In the genomic region with DNA sequence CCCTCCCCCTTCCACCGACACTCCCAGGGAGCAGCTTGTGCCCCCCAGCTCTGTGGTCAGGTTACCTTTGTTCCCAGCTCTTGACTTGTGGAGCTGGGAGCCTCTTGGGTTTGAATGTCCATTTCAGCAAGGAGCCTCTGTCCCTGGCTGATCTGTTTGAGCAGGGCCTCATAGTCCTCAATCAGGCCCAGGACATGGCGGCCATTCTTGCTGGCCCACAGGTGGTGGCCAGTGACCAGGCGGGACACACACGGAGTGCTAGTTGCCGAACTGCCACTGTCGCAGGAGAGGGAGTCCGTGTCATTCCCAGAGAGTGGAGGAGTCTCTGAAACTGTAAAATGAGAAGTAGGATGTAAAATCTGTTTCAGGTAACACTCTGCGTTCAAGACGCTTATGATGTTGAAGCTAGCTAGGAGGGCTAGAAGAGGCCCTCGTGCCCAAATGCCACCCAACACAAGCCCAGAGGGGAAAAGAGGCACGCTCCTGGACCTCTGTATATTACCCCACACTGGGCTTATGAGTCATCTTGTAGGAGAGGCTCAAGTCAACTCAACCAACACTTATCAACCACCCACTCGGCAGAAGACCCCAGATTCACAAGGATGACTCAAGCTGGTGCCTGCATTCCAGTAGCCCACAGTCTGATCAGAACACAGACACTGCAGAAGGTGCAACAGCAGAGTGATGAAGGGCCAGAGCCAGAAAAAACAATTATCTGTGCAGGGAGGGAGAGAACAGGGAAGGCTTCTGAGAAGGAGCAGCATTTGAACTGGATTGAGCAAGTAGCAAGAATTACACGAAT, we compare ENCODE assay signal across 8 cellular contexts.
DNase-seq lines count a peak whose midpoint lies in the region; ATAC-seq and TF ChIP-seq lines count a peak whose summit lies in the region.

No MANE protein-coding gene starts in this region.

- H3K36me3 ChIP-seq in BLaER1 treated with 17β-estradiol and CSF1 and Interleukin-3, amounts not matched to agents 10 nM and 100 nM: peaks cover 84 to 100% (median 98%) of the 10 kb centered on the region in 11 experiments

- no peak overlapping the region for H3K4me3 ChIP-seq in BLaER1 treated with 17β-estradiol and CSF1 and Interleukin-3, amounts not matched to agents 10 nM and 100 nM
- no peak overlapping the region for H3K4me3 ChIP-seq in astrocyte of the cerebellum (ENCODE audit: low read depth, low read length)
- no peak overlapping the region for H3K4me3 ChIP-seq in lower leg skin (ENCODE audit: low read depth, poor library complexity, severe bottlenecking)

- TF ChIP-seq CTCF in astrocyte of the cerebellum (IDR thresholded peaks at IDR 0.05; ENCODE audit: low read depth, low read length, missing control alignments) (no peak), lower leg skin (IDR thresholded peaks at IDR 0.05) (no peak)

- no peak for ATAC-seq in HG02885 (IDR thresholded peaks at IDR 0.05; ENCODE audit: poor library complexity, unreplicated experiment)

- H3K4me1 ChIP-seq in BLaER1 treated with 17β-estradiol and CSF1 and Interleukin-3, amounts not matched to agents 10 nM and 100 nM: peaks cover 0 to 35% (median 21%) of the 10 kb centered on the region in 10 experiments; a peak in 17 of 20 replicates

- H3K27ac ChIP-seq in BLaER1 treated with 17β-estradiol and CSF1 and Interleukin-3, amounts not matched to agents 10 nM and 100 nM: peak overlapping the region in 10 of 11 experiments; percentile 10 to 80 (median 58); a peak in 17 of 22 replicates

- intact Hi-C loops in lower leg skin (cut with DNase I; ENCODE audit: low total_unique reads): no loop called here

- H3K9ac ChIP-seq in BLaER1 treated with 17β-estradiol and CSF1 and Interleukin-3, amounts not matched to agents 10 nM and 100 nM: peak overlapping the region in 4 of 11 experiments; percentile 5 to 36 (median 14); a peak in 4 of 22 replicates

- WGBS in lower leg skin, 2 donors: 87 to 91% methylated on average over 11 to 13 of the region's 13 CpGs

- TF ChIP-seq POLR2A in lower leg skin (IDR thresholded peaks at IDR 0.05): no peak

- H3K4me2 ChIP-seq in BLaER1 treated with 17β-estradiol and CSF1 and Interleukin-3, amounts not matched to agents 10 nM and 100 nM: peak overlapping the region in 9 of 11 experiments; percentile 27 to 77 (median 40); a peak in 17 of 22 replicates

- no peaks in the 10 kb centered on the region for H3K27me3 ChIP-seq in BLaER1 treated with 17β-estradiol and CSF1 and Interleukin-3, amounts not matched to agents 10 nM and 100 nM

- H3K9me3 ChIP-seq in BLaER1 treated with 17β-estradiol and CSF1 and Interleukin-3, amounts not matched to agents 10 nM and 100 nM (replicated peaks in 1 of 11): no peaks in the 10 kb centered on the region

- in situ Hi-C loops in astrocyte of the cerebellum (cut with HindIII; ENCODE audit: low sequenced_read_pairs): no loop called here

- no peaks in the 10 kb centered on the region for H4K20me1 ChIP-seq in BLaER1 treated with 17β-estradiol and CSF1 and Interleukin-3, amounts not matched to agents 10 nM and 100 nM

- DNase-seq in M059J (ENCODE audit: low read depth) (peak; percentile 94), astrocyte of the cerebellum (ENCODE audit: low read depth) (peak; percentile 78), myocyte (ENCODE audit: low read depth) (peak; percentile 64), germinal center (ENCODE audit: low spot score) (no peak), lower leg skin (ENCODE audit: low spot score in 2 of 2) (no peak)
- no peak for DNase-seq in activated naive CD4-positive, alpha-beta T cell treated with Interleukin-2 at 50 U/mL for 16 hours

Comparison
In these comparisons a context has a peak if more than half of its experiments do, and no peak if none do; other contexts are left out.
1. DNase-seq: peak in M059J (single experiment), astrocyte of the cerebellum (single experiment) and myocyte (single experiment); none in germinal center (single experiment), activated naive CD4-positive, alpha-beta T cell treated with Interleukin-2 at 50 U/mL for 16 hours (single experiment) and lower leg skin (0 of 2).